Comparison of ENCODE assay signal across 1 cellular context in the genomic region with DNA sequence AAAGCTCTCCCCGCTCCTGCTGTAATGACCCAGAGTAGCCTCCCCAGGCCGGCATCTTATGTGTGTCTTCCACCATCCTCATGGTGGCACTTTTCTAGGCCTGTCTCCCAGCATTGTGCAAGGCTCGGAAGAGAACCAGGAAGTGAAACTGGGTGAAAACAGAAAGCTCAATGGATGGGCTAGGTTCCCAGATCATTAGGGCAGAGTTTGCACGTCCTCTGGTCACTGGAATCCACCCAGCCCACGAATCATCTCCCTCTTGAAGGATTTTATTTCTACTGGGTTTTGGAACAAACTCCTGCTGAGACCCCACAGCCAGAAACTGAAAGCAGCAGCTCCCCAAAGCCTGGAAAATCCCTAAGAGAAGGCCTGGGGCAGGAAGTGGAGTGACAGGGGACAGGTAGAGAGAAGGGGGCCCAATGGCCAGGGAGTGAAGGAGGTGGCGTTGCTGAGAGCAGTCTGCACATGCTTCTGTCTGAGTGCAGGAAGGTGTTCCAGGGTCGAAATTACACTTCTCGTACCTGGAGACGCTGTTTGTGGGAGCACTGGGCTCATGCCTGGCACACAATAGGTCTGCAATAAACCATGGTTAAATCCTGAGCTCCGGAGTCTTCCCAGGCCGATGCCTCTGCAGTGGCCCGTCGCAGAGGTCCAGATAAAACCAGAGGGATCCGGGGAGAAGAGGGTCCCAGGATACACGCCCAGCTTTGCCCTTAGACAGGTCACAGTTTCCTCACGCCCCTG.
TF ChIP-seq lines count a peak whose summit lies in the region.

No MANE protein-coding gene starts in this region.

TF ChIP-seq in K562, 482 proteins besides CTCF, POLR2A, EP300 and RAD21:
- TF ChIP-seq HCFC1 (IDR thresholded peaks at IDR 0.05; ENCODE audit: low read depth, low read length) = no peak
- TF ChIP-seq, protein P1, sequence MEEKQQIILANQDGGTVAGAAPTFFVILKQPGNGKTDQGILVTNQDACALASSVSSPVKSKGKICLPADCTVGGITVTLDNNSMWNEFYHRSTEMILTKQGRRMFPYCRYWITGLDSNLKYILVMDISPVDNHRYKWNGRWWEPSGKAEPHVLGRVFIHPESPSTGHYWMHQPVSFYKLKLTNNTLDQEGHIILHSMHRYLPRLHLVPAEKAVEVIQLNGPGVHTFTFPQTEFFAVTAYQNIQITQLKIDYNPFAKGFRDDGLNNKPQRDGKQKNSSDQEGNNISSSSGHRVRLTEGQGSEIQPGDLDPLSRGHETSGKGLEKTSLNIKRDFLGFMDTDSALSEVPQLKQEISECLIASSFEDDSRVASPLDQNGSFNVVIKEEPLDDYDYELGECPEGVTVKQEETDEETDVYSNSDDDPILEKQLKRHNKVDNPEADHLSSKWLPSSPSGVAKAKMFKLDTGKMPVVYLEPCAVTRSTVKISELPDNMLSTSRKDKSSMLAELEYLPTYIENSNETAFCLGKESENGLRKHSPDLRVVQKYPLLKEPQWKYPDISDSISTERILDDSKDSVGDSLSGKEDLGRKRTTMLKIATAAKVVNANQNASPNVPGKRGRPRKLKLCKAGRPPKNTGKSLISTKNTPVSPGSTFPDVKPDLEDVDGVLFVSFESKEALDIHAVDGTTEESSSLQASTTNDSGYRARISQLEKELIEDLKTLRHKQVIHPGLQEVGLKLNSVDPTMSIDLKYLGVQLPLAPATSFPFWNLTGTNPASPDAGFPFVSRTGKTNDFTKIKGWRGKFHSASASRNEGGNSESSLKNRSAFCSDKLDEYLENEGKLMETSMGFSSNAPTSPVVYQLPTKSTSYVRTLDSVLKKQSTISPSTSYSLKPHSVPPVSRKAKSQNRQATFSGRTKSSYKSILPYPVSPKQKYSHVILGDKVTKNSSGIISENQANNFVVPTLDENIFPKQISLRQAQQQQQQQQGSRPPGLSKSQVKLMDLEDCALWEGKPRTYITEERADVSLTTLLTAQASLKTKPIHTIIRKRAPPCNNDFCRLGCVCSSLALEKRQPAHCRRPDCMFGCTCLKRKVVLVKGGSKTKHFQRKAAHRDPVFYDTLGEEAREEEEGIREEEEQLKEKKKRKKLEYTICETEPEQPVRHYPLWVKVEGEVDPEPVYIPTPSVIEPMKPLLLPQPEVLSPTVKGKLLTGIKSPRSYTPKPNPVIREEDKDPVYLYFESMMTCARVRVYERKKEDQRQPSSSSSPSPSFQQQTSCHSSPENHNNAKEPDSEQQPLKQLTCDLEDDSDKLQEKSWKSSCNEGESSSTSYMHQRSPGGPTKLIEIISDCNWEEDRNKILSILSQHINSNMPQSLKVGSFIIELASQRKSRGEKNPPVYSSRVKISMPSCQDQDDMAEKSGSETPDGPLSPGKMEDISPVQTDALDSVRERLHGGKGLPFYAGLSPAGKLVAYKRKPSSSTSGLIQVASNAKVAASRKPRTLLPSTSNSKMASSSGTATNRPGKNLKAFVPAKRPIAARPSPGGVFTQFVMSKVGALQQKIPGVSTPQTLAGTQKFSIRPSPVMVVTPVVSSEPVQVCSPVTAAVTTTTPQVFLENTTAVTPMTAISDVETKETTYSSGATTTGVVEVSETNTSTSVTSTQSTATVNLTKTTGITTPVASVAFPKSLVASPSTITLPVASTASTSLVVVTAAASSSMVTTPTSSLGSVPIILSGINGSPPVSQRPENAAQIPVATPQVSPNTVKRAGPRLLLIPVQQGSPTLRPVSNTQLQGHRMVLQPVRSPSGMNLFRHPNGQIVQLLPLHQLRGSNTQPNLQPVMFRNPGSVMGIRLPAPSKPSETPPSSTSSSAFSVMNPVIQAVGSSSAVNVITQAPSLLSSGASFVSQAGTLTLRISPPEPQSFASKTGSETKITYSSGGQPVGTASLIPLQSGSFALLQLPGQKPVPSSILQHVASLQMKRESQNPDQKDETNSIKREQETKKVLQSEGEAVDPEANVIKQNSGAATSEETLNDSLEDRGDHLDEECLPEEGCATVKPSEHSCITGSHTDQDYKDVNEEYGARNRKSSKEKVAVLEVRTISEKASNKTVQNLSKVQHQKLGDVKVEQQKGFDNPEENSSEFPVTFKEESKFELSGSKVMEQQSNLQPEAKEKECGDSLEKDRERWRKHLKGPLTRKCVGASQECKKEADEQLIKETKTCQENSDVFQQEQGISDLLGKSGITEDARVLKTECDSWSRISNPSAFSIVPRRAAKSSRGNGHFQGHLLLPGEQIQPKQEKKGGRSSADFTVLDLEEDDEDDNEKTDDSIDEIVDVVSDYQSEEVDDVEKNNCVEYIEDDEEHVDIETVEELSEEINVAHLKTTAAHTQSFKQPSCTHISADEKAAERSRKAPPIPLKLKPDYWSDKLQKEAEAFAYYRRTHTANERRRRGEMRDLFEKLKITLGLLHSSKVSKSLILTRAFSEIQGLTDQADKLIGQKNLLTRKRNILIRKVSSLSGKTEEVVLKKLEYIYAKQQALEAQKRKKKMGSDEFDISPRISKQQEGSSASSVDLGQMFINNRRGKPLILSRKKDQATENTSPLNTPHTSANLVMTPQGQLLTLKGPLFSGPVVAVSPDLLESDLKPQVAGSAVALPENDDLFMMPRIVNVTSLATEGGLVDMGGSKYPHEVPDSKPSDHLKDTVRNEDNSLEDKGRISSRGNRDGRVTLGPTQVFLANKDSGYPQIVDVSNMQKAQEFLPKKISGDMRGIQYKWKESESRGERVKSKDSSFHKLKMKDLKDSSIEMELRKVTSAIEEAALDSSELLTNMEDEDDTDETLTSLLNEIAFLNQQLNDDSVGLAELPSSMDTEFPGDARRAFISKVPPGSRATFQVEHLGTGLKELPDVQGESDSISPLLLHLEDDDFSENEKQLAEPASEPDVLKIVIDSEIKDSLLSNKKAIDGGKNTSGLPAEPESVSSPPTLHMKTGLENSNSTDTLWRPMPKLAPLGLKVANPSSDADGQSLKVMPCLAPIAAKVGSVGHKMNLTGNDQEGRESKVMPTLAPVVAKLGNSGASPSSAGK (IDR thresholded peaks at IDR 0.05) = no peak
- no peak for TF ChIP-seq KAT8 (IDR thresholded peaks at IDR 0.05; ENCODE audit: low read depth)
- peak; percentile 52; the same call in 1 of the 2 replicates for TF ChIP-seq CEBPB (tag; IDR thresholded peaks at IDR 0.05)
- TF ChIP-seq, protein P2, sequence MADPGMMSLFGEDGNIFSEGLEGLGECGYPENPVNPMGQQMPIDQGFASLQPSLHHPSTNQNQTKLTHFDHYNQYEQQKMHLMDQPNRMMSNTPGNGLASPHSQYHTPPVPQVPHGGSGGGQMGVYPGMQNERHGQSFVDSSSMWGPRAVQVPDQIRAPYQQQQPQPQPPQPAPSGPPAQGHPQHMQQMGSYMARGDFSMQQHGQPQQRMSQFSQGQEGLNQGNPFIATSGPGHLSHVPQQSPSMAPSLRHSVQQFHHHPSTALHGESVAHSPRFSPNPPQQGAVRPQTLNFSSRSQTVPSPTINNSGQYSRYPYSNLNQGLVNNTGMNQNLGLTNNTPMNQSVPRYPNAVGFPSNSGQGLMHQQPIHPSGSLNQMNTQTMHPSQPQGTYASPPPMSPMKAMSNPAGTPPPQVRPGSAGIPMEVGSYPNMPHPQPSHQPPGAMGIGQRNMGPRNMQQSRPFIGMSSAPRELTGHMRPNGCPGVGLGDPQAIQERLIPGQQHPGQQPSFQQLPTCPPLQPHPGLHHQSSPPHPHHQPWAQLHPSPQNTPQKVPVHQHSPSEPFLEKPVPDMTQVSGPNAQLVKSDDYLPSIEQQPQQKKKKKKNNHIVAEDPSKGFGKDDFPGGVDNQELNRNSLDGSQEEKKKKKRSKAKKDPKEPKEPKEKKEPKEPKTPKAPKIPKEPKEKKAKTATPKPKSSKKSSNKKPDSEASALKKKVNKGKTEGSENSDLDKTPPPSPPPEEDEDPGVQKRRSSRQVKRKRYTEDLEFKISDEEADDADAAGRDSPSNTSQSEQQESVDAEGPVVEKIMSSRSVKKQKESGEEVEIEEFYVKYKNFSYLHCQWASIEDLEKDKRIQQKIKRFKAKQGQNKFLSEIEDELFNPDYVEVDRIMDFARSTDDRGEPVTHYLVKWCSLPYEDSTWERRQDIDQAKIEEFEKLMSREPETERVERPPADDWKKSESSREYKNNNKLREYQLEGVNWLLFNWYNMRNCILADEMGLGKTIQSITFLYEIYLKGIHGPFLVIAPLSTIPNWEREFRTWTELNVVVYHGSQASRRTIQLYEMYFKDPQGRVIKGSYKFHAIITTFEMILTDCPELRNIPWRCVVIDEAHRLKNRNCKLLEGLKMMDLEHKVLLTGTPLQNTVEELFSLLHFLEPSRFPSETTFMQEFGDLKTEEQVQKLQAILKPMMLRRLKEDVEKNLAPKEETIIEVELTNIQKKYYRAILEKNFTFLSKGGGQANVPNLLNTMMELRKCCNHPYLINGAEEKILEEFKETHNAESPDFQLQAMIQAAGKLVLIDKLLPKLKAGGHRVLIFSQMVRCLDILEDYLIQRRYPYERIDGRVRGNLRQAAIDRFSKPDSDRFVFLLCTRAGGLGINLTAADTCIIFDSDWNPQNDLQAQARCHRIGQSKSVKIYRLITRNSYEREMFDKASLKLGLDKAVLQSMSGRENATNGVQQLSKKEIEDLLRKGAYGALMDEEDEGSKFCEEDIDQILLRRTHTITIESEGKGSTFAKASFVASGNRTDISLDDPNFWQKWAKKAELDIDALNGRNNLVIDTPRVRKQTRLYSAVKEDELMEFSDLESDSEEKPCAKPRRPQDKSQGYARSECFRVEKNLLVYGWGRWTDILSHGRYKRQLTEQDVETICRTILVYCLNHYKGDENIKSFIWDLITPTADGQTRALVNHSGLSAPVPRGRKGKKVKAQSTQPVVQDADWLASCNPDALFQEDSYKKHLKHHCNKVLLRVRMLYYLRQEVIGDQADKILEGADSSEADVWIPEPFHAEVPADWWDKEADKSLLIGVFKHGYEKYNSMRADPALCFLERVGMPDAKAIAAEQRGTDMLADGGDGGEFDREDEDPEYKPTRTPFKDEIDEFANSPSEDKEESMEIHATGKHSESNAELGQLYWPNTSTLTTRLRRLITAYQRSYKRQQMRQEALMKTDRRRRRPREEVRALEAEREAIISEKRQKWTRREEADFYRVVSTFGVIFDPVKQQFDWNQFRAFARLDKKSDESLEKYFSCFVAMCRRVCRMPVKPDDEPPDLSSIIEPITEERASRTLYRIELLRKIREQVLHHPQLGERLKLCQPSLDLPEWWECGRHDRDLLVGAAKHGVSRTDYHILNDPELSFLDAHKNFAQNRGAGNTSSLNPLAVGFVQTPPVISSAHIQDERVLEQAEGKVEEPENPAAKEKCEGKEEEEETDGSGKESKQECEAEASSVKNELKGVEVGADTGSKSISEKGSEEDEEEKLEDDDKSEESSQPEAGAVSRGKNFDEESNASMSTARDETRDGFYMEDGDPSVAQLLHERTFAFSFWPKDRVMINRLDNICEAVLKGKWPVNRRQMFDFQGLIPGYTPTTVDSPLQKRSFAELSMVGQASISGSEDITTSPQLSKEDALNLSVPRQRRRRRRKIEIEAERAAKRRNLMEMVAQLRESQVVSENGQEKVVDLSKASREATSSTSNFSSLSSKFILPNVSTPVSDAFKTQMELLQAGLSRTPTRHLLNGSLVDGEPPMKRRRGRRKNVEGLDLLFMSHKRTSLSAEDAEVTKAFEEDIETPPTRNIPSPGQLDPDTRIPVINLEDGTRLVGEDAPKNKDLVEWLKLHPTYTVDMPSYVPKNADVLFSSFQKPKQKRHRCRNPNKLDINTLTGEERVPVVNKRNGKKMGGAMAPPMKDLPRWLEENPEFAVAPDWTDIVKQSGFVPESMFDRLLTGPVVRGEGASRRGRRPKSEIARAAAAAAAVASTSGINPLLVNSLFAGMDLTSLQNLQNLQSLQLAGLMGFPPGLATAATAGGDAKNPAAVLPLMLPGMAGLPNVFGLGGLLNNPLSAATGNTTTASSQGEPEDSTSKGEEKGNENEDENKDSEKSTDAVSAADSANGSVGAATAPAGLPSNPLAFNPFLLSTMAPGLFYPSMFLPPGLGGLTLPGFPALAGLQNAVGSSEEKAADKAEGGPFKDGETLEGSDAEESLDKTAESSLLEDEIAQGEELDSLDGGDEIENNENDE (IDR thresholded peaks at IDR 0.05; ENCODE audit: low read depth, low read length) = no peak
